ENCODE assay signal across 29 cellular contexts in the genomic region with DNA sequence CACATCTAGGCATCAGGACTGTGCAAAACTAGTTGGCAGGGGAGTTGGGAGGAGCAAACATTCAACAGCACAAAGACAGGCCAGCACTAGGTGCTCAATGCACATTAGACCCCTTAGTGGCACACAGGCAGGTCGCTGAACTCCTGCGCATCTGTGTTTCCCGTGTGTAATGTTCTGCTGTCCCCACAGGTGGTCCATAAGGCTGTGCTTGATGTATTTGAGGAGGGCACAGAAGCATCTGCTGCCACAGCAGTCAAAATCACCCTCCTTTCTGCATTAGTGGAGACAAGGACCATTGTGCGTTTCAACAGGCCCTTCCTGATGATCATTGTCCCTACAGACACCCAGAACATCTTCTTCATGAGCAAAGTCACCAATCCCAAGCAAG. TPM values are rescaled to one million over a fixed set of nuclear protein-coding genes. Genes with fewer than 3 reads are reported as not detected.
"Had no signal": no experiment of that assay in that cellular context is flagged by ENCODE, and none has a peak within 500 bp of the region (broad histone marks: within the 10 kb centered on the region; RNA-seq: fewer than 3 reads in every experiment).

No MANE protein-coding gene starts in this region.

- FAIRE-seq: pancreas had no signal

- H3K27ac ChIP-seq: heart right ventricle, hepatocyte, left ventricle myocardium inferior, pancreas, prostate gland, stomach, thoracic aorta, tibial artery, uterus had no signal

- H3K4me3 ChIP-seq: heart right ventricle, hepatocyte, left ventricle myocardium inferior, lung, pancreas, prostate gland, smooth muscle cell, stomach, thoracic aorta, tibial artery, uterus had no signal

- ATAC-seq: naive thymus-derived CD4-positive, alpha-beta T cell; right cardiac atrium; stimulated activated naive B cell treated with anti-CD40 and anti-IgM and Interleukin-4, amounts not matched to agents 10 μg/mL and 1 μg/mL and 100 μg/mL, for 72 hours; stimulated activated naive CD8-positive, alpha-beta T cell treated with anti-CD3 and anti-CD28 coated beads, Interleukin-15, Interleukin-2, amounts not matched to agents 100 U/mL and 50 U/mL, for 24 hours had no signal

- H2AFZ ChIP-seq: hepatocyte had no signal

- DNase-seq: heart right ventricle; islet precursor cell; left ventricle myocardium inferior; mesendoderm; naive thymus-derived CD4-positive, alpha-beta T cell; nucleus accumbens; retina; right cardiac atrium; stimulated activated CD4-positive, alpha-beta T cell treated with anti-CD3 and anti-CD28 coated beads, Interleukin-12 subunit alpha, Interleukin-12 subunit beta, amount 100 ng/mL, for 4 hours; stimulated activated CD4-positive, alpha-beta T cell treated with anti-CD3 and anti-CD28 coated beads, Interleukin-15, amount 100 ng/mL, for 24 hours; stimulated activated CD4-positive, alpha-beta T cell treated with anti-CD3 and anti-CD28 coated beads, Interleukin-2, amount 100 ng/mL, for 24 hours; stimulated activated CD4-positive, alpha-beta T cell treated with anti-CD3 and anti-CD28 coated beads, Interleukin-4, amount 100 ng/mL, for 1 hour; stimulated activated naive B cell treated with anti-CD40 and anti-IgM and Interleukin-4, amounts not matched to agents 10 μg/mL and 1 μg/mL and 100 μg/mL, for 72 hours; stimulated activated naive CD8-positive, alpha-beta T cell treated with anti-CD3 and anti-CD28 coated beads, Interleukin-15, Interleukin-2, amounts not matched to agents 100 U/mL and 50 U/mL, for 24 hours; stomach; uterus had no signal

- H3K4me3 Mint-ChIP-seq: mesothelial cell of epicardium; naive thymus-derived CD4-positive, alpha-beta T cell; natural killer cell treated with Interleukin-12 subunit alpha and Interleukin-12 subunit beta and Interleukin-15 and Interleukin-18, amount 100 ng/mL, for 72 hours; stimulated activated naive B cell treated with anti-CD40 and anti-IgM and Interleukin-4, amounts not matched to agents 10 μg/mL and 1 μg/mL and 100 μg/mL, for 72 hours; type B pancreatic cell had no signal

- H3K9me3 Mint-ChIP-seq: type B pancreatic cell had no signal

- H3K4me2 ChIP-seq: hepatocyte, smooth muscle cell had no signal

- H3K9me3 ChIP-seq: pancreas, prostate gland, uterus had no signal

- H3K27ac Mint-ChIP-seq: mesothelial cell of epicardium; naive thymus-derived CD4-positive, alpha-beta T cell; natural killer cell treated with Interleukin-12 subunit alpha and Interleukin-12 subunit beta and Interleukin-15 and Interleukin-18, amount 100 ng/mL, for 72 hours; stimulated activated naive B cell treated with anti-CD40 and anti-IgM and Interleukin-4, amounts not matched to agents 10 μg/mL and 1 μg/mL and 100 μg/mL, for 72 hours; type B pancreatic cell had no signal

- H3K36me3 ChIP-seq: heart right ventricle, prostate gland, thoracic aorta, uterus had no signal

- H3K79me2 ChIP-seq: hepatocyte had no signal

- H3K27me3 ChIP-seq: hepatocyte, pancreas, uterus had no signal

- H3K4me1 Mint-ChIP-seq: mesothelial cell of epicardium; naive thymus-derived CD4-positive, alpha-beta T cell; stimulated activated naive B cell treated with anti-CD40 and anti-IgM and Interleukin-4, amounts not matched to agents 10 μg/mL and 1 μg/mL and 100 μg/mL, for 72 hours had no signal

- H3K4me1 ChIP-seq: heart right ventricle, left ventricle myocardium inferior, prostate gland, stomach, tibial artery, uterus had no signal

RNA-seq across cellular contexts. Expression of gene SERPINA3, which starts 11.2 kb away (rescaled TPM):
- total RNA-seq: mononuclear cell; naive thymus-derived CD4-positive, alpha-beta T cell; natural killer cell treated with Interleukin-12 subunit alpha and Interleukin-12 subunit beta and Interleukin-15 and Interleukin-18, amount 100 ng/mL, for 72 hours; skeletal muscle tissue had no signal
- polyA plus RNA-seq: naive thymus-derived CD4-positive, alpha-beta T cell; neural cell had no signal

RNA-seq across cellular contexts. Expression of gene SERPINA5, which starts 42.2 kb away (rescaled TPM):
- total RNA-seq: mononuclear cell; naive thymus-derived CD4-positive, alpha-beta T cell; natural killer cell treated with Interleukin-12 subunit alpha and Interleukin-12 subunit beta and Interleukin-15 and Interleukin-18, amount 100 ng/mL, for 72 hours had no signal
- polyA plus RNA-seq: naive thymus-derived CD4-positive, alpha-beta T cell; neural cell had no signal
